29 cellular contexts compared by ENCODE assay signal in the genomic region with DNA sequence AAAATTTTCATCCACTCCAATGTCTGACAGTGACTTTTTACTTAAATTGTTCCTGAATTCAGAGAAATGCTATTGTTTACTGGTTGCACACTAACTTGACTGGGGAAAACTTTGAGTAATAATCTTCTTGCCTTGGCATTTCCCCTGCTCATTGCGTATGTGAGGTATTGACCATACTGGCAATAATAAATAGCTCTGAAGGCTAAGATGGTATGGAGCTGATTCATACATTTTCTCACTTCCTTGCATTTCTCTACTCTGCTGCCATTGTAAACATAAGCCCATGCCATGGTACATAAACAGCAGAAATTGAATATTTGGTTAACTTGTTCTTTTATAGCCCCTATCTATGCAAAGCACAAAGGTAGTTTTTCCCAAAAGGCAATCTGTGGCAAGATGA.
DNase-seq lines count a peak whose midpoint lies in the region; ATAC-seq, FAIRE-seq and TF ChIP-seq lines count a peak whose summit lies in the region.
"Had no signal": no experiment of that assay in that cellular context is flagged by ENCODE, and none has a peak within 500 bp of the region (broad histone marks: within the 10 kb centered on the region; RNA-seq: fewer than 3 reads in every experiment).

No MANE protein-coding gene starts in this region.

- CTCF ChIA-PET in AG04449 (lab: Yijun Ruan, JAX) = interaction anchor here (1.5 to 1.7 kb wide), 3 partner anchors 12 to 96 kb away, joined by 3 to 7 read pairs (median 6); no protein-coding TSS in a partner anchor

- POLR2A ChIA-PET in AG04449 (lab: Yijun Ruan, JAX) = no interaction called here

- H3K4me3 Mint-ChIP-seq in effector memory CD8-positive, alpha-beta T cell = no peak overlapping the region
- H3K4me3 Mint-ChIP-seq: activated CD4-positive, alpha-beta memory T cell treated with anti-CD3 and anti-CD28 coated beads, Interleukin-2, amount 10 ng/mL, durations not matched to agents 7 days and 5 days; activated T-helper 17 cell treated with anti-CD3 and anti-CD28 coated beads, Interleukin-2, amount 50 U/mL, for 72 hours; mesothelial cell of epicardium; T-helper 2 cell treated with Interferon-gamma antibody and Interleukin-4, amounts not matched to agents 5 μg/mL and 100 μg/mL, for 36 hours had no signal

- H3K9me3 ChIP-seq in adipocyte (ENCODE audit: control insufficient read depth, low read length) (no peaks in the 10 kb centered on the region), testis (no peaks in the 10 kb centered on the region)
- H3K9me3 ChIP-seq: BE2C, tibial nerve had no signal

- H3K27me3 Mint-ChIP-seq in effector memory CD8-positive, alpha-beta T cell = no peaks in the 10 kb centered on the region
- H3K27me3 Mint-ChIP-seq: activated CD4-positive, alpha-beta memory T cell treated with anti-CD3 and anti-CD28 coated beads, Interleukin-2, amount 10 ng/mL, durations not matched to agents 7 days and 5 days; activated T-helper 17 cell treated with anti-CD3 and anti-CD28 coated beads, Interleukin-2, amount 50 U/mL, for 72 hours had no signal

- TF ChIP-seq CTCF in AG04449 (IDR thresholded peaks at IDR 0.05; ENCODE audit: insufficient read depth, low read length, missing control alignments) = no peak
- TF ChIP-seq CTCF in fibroblast of pulmonary artery (IDR thresholded peaks at IDR 0.05; ENCODE audit: low read length, missing control alignments) = no peak
- TF ChIP-seq CTCF in testis (IDR thresholded peaks at IDR 0.05) = no peak

- H3K27ac ChIP-seq in testis = no peak overlapping the region
- H3K27ac ChIP-seq: foreskin keratinocyte, parathyroid adenoma, tibial nerve had no signal

- WGBS in testis, 2 donors = 90 to 97% methylated on average over 1 of the region's 1 CpG

- intact Hi-C loops in testis (cut with DNase I; ENCODE audit: low total_unique reads) = no loop called here

- no peak for ATAC-seq in effector memory CD8-positive, alpha-beta T cell (replicated peaks)
- ATAC-seq: activated T-helper 17 cell treated with anti-CD3 and anti-CD28 coated beads, Interleukin-2, amount 50 U/mL, for 72 hours; foreskin keratinocyte; HepG2; Panc1 had no signal

- no peaks in the 10 kb centered on the region for H3K27me3 ChIP-seq in adipocyte (replicated peaks; ENCODE audit: control insufficient read depth, insufficient read depth, low read length)
- H3K27me3 ChIP-seq in testis = no peaks in the 10 kb centered on the region
- H3K27me3 ChIP-seq: BE2C, foreskin keratinocyte, tibial nerve had no signal

- H3K9me3 Mint-ChIP-seq in effector memory CD8-positive, alpha-beta T cell = no peaks in the 10 kb centered on the region
- H3K9me3 Mint-ChIP-seq: activated CD4-positive, alpha-beta memory T cell treated with anti-CD3 and anti-CD28 coated beads, Interleukin-2, amount 10 ng/mL, durations not matched to agents 7 days and 5 days; activated T-helper 17 cell treated with anti-CD3 and anti-CD28 coated beads, Interleukin-2, amount 50 U/mL, for 72 hours; mesothelial cell of epicardium; T-helper 2 cell treated with Interferon-gamma antibody and Interleukin-4, amounts not matched to agents 5 μg/mL and 100 μg/mL, for 36 hours had no signal

- H3K4me3 ChIP-seq in AG04449 (ENCODE audit: low read depth, low read length) (no peak overlapping the region), adipocyte (ENCODE audit: low read length) (no peak overlapping the region), fibroblast of pulmonary artery (replicated peaks; ENCODE audit: low read depth, low read length) (no peak overlapping the region), testis (no peak overlapping the region)
- H3K4me3 ChIP-seq: smooth muscle cell, tibial nerve had no signal

- TF ChIP-seq POLR2A in testis (IDR thresholded peaks at IDR 0.05) = no peak

- H3K27ac Mint-ChIP-seq in effector memory CD8-positive, alpha-beta T cell = no peak overlapping the region
- H3K27ac Mint-ChIP-seq: activated CD4-positive, alpha-beta memory T cell treated with anti-CD3 and anti-CD28 coated beads, Interleukin-2, amount 10 ng/mL, durations not matched to agents 7 days and 5 days; activated T-helper 17 cell treated with anti-CD3 and anti-CD28 coated beads, Interleukin-2, amount 50 U/mL, for 72 hours; mesothelial cell of epicardium; T-helper 2 cell treated with Interferon-gamma antibody and Interleukin-4, amounts not matched to agents 5 μg/mL and 100 μg/mL, for 36 hours had no signal

- no peaks in the 10 kb centered on the region for H3K4me1 Mint-ChIP-seq in effector memory CD8-positive, alpha-beta T cell (ENCODE audit: low read depth in 2 of 2)
- H3K4me1 Mint-ChIP-seq: activated T-helper 17 cell treated with anti-CD3 and anti-CD28 coated beads, Interleukin-2, amount 50 U/mL, for 72 hours had no signal

- DNase-seq in AG04449 (ENCODE audit: low read depth, low spot score) = peak; percentile 28
- DNase-seq in GM18507 (ENCODE audit: extremely low spot score, insufficient read length, low read depth) = no peak
- DNase-seq in adipocyte (ENCODE audit: low read depth) = peak; percentile 36
- peak; percentile 39 for DNase-seq in fibroblast of pulmonary artery (ENCODE audit: low read depth)
- no peak for DNase-seq in testis
- no peak for DNase-seq in effector memory CD8-positive, alpha-beta T cell
- DNase-seq in AML-193 (lab: John Stamatoyannopoulos, UW) = no peak
- no peak for DNase-seq in DMS 273 (lab: John Stamatoyannopoulos, UW; ENCODE audit: unreplicated experiment)
- DNase-seq: activated CD4-positive, alpha-beta memory T cell treated with anti-CD3 and anti-CD28 coated beads, Interleukin-2, amount 10 ng/mL, durations not matched to agents 7 days and 5 days; activated CD8-positive, alpha-beta memory T cell treated with anti-CD3 and anti-CD28 coated beads, Interleukin-2, amount 50 U/mL, for 4 hours; activated naive CD4-positive, alpha-beta T cell treated with anti-CD3 and anti-CD28 coated beads, Interleukin-2, amount 50 U/mL, for 16 hours; amniotic stem cell; BE2C; foreskin keratinocyte; Kasumi-1; kidney glomerular epithelial cell; NCI-H1048; NCI-H1694; NCI-H748 treated with DMSO at 0.1 percent for 48 hours; SHP77 treated with DMSO at 0.1 percent for 48 hours; stimulated activated CD4-positive, alpha-beta T cell treated with anti-CD3 and anti-CD28 coated beads, Interleukin-1b, Interleukin-23, amount 100 ng/mL, for 48 hours had no signal

- H3K9ac ChIP-seq in adipocyte (ENCODE audit: low read length) = no peak overlapping the region
- H3K9ac ChIP-seq: parathyroid adenoma had no signal

- H3K36me3 ChIP-seq in adipocyte (ENCODE audit: control insufficient read depth, insufficient read depth, low read length, severe bottlenecking) = no peaks in the 10 kb centered on the region
- no peaks in the 10 kb centered on the region for H3K36me3 ChIP-seq in testis (ENCODE audit: low read depth, missing control alignments)
- H3K36me3 ChIP-seq: BE2C, tibial nerve had no signal

- H3K4me1 ChIP-seq in adipocyte (ENCODE audit: control insufficient read depth, insufficient read depth, low read length) = no peaks in the 10 kb centered on the region
- no peaks in the 10 kb centered on the region for H3K4me1 ChIP-seq in testis
- H3K4me1 ChIP-seq: foreskin keratinocyte, parathyroid adenoma, tibial nerve had no signal

- H3K36me3 Mint-ChIP-seq in effector memory CD8-positive, alpha-beta T cell (ENCODE audit: insufficient read depth) = no peaks in the 10 kb centered on the region
- H3K36me3 Mint-ChIP-seq: mesothelial cell of epicardium had no signal

- peak; percentile 68 for FAIRE-seq in GM18507 (lab: Jason Lieb, UNC)
- FAIRE-seq: HepG2 had no signal

Comparison
In these comparisons a context has a peak if more than half of its experiments do, and no peak if none do; other contexts are left out.
1. DNase-seq: peak in AG04449 (single experiment), adipocyte (single experiment) and fibroblast of pulmonary artery (single experiment); none in GM18507 (single experiment), testis (single experiment), effector memory CD8-positive, alpha-beta T cell (0 of 3), AML-193 (0 of 2) and DMS 273 (single experiment).